ENCODE assay signal across 8 cellular contexts in the genomic region with DNA sequence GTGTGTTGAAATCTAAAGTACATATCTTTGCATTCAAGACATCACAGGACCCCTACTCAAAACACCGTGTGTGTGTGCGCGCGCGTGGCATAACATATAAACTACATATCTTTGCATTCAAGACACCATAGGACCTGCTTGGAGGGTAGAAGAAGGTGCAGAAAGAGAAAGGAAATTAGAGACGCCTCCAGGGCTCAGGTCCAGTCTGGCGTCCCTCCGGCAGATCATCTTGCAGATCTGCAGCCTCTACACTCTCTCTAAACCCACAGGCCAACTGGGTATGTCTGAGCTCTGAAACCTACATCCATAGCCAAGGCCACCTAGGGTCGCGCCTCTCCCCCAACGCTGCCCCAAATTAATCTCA. TPM values are rescaled to one million over a fixed set of nuclear protein-coding genes. Genes with fewer than 3 reads are reported as not detected.
DNase-seq lines count a peak whose midpoint lies in the region; ATAC-seq, FAIRE-seq and TF ChIP-seq lines count a peak whose summit lies in the region.

No MANE protein-coding gene starts in this region.

- H3K9me1 ChIP-seq in keratinocyte (ENCODE audit: control insufficient read depth, extremely low read depth, insufficient read depth, low read length): no peaks in the 10 kb centered on the region

- peak overlapping the region; percentile 91 for H3K27ac Mint-ChIP-seq in activated CD8-positive, alpha-beta T cell treated with anti-CD3 and anti-CD28 coated beads, Interleukin-2, amount 10 ng/mL, durations not matched to agents 7 days and 5 days

- peak overlapping the region; percentile 70 for H3K4me2 ChIP-seq in keratinocyte (ENCODE audit: control insufficient read depth, extremely low read depth, insufficient read depth, low read depth, low read length)

- no peaks in the 10 kb centered on the region for H4K20me1 ChIP-seq in keratinocyte (ENCODE audit: control insufficient read depth, extremely low read depth, insufficient read depth, low read length)

- POLR2A ChIA-PET in activated CD8-positive, alpha-beta T cell treated with anti-CD3 and anti-CD28 coated beads, Interleukin-2, amount 10 ng/mL, durations not matched to agents 7 days and 5 days (lab: Charles Lee): no interaction called here

- no peak for TF ChIP-seq POLR2A in upper lobe of left lung (IDR thresholded peaks at IDR 0.05)

- ATAC-seq in Right ventricle myocardium inferior (no peak), Right ventricle myocardium superior (ENCODE audit: poor library complexity) (no peak), upper lobe of left lung (ENCODE audit: low FRiP score in 2 of 2) (no peak), GM19328 (IDR thresholded peaks at IDR 0.05; ENCODE audit: unreplicated experiment) (no peak)
- no peak for ATAC-seq in activated CD8-positive, alpha-beta T cell treated with anti-CD3 and anti-CD28 coated beads, Interleukin-2, amount 10 ng/mL, durations not matched to agents 7 days and 5 days

- H3K9ac ChIP-seq in keratinocyte (ENCODE audit: control insufficient read depth, extremely low read depth, insufficient read depth, low read length): peak overlapping the region; percentile 71

- H3K4me1 ChIP-seq in keratinocyte (ENCODE audit: control insufficient read depth, extremely low read depth, insufficient read depth, low read length): peaks cover 7% of the 10 kb centered on the region
- peaks cover 9 to 17% (median 15%) of the 10 kb centered on the region in 4 donors for H3K4me1 ChIP-seq in upper lobe of left lung

- H3K4me3 Mint-ChIP-seq in activated CD8-positive, alpha-beta T cell treated with anti-CD3 and anti-CD28 coated beads, Interleukin-2, amount 10 ng/mL, durations not matched to agents 7 days and 5 days: peak overlapping the region; percentile 86

- intact Hi-C loops in Right ventricle myocardium inferior (cut with DNase I) (no loop called here), Right ventricle myocardium superior (cut with DNase I) (no loop called here)

- no peak overlapping the region for H3K27ac ChIP-seq in keratinocyte (ENCODE audit: control insufficient read depth, insufficient read depth, low read length)
- peak overlapping the region in 2 of 4 donors; percentile 68 to 70 for H3K27ac ChIP-seq in upper lobe of left lung

- TF ChIP-seq CTCF in keratinocyte (optimal IDR thresholded peaks at IDR 0.05 in 1 of 3, IDR thresholded peaks at IDR 0.05 in 1 of 3, conservative IDR thresholded peaks at IDR 0.05 in 1 of 3; ENCODE audit: extremely low read depth in 1 of 3, insufficient read depth in 2 of 3, low read length in 3 of 3) (no peak), upper lobe of left lung (IDR thresholded peaks at IDR 0.05) (no peak)

- H3K36me3 ChIP-seq in keratinocyte (ENCODE audit: control insufficient read depth in 2 of 2, extremely low read depth in 1 of 2, insufficient read depth in 2 of 2, low read length in 2 of 2) (peaks cover 0 to 3% of the 10 kb centered on the region in 2 experiments), upper lobe of left lung (no peaks in the 10 kb centered on the region)

- H3K4me3 ChIP-seq in keratinocyte (ENCODE audit: control insufficient read depth in 2 of 3, extremely low read depth in 1 of 3, insufficient read depth in 2 of 3, low read depth in 1 of 3, low read length in 3 of 3): peak overlapping the region in 2 of 3 experiments; percentile 17 to 45
- H3K4me3 ChIP-seq in upper lobe of left lung: peak overlapping the region in 3 of 4 donors; percentile 57 to 74 (median 70)

- H2AFZ ChIP-seq in keratinocyte (ENCODE audit: control insufficient read depth, low read length): peak overlapping the region; percentile 56

- CTCF ChIA-PET in activated CD8-positive, alpha-beta T cell treated with anti-CD3 and anti-CD28 coated beads, Interleukin-2, amount 10 ng/mL, durations not matched to agents 7 days and 5 days (lab: Charles Lee): interaction anchor here (1.0 to 1.6 kb wide), 2 partner anchors 60 to 171 kb away, joined by 6 to 7 read pairs; a partner anchor contains a TSS

- H3K27me3 ChIP-seq in keratinocyte (ENCODE audit: control insufficient read depth, extremely low read depth, insufficient read depth, low read length) (no peaks in the 10 kb centered on the region), upper lobe of left lung (no peaks in the 10 kb centered on the region)

- FAIRE-seq in keratinocyte (lab: Jason Lieb, UNC): no peak

- peaks cover 26% of the 10 kb centered on the region for H3K4me1 Mint-ChIP-seq in activated CD8-positive, alpha-beta T cell treated with anti-CD3 and anti-CD28 coated beads, Interleukin-2, amount 10 ng/mL, durations not matched to agents 7 days and 5 days (ENCODE audit: low read depth)

- no peak for TF ChIP-seq EP300 in upper lobe of left lung (IDR thresholded peaks at IDR 0.05)

- H3K9me3 Mint-ChIP-seq in activated CD8-positive, alpha-beta T cell treated with anti-CD3 and anti-CD28 coated beads, Interleukin-2, amount 10 ng/mL, durations not matched to agents 7 days and 5 days (ENCODE audit: insufficient read depth): no peaks in the 10 kb centered on the region

- dilution Hi-C loops in keratinocyte (cut with MboI; ENCODE audit: extremely low pct_ligation_motif_present, low sequenced_read_pairs): no loop called here

- H3K9me3 ChIP-seq in keratinocyte (ENCODE audit: control insufficient read depth, low read depth, low read length): no peaks in the 10 kb centered on the region
- no peaks in the 10 kb centered on the region for H3K9me3 ChIP-seq in upper lobe of left lung

- 61 to 80% methylated on average over 11 of the region's 11 CpGs for WGBS in upper lobe of left lung, 2 donors

- H3K27me3 Mint-ChIP-seq in activated CD8-positive, alpha-beta T cell treated with anti-CD3 and anti-CD28 coated beads, Interleukin-2, amount 10 ng/mL, durations not matched to agents 7 days and 5 days (ENCODE audit: low read depth): no peaks in the 10 kb centered on the region

- no peaks in the 10 kb centered on the region for H3K79me2 ChIP-seq in keratinocyte (ENCODE audit: control insufficient read depth, insufficient read depth, low read length)

- DNase-seq in Right ventricle myocardium inferior (ENCODE audit: missing footprints) (peak; percentile 1), Right ventricle myocardium superior (no peak), keratinocyte (ENCODE audit: low read depth, low spot score) (no peak), upper lobe of left lung (no peak), NCI-H1436 treated with DMSO at 0.1 percent for 48 hours (lab: John Stamatoyannopoulos, UW) (no peak), NCI-H2107 (lab: John Stamatoyannopoulos, UW) (no peak)
- no peak for DNase-seq in activated CD8-positive, alpha-beta T cell treated with anti-CD3 and anti-CD28 coated beads, Interleukin-2, amount 10 ng/mL, durations not matched to agents 7 days and 5 days

- H3K36me3 Mint-ChIP-seq in activated CD8-positive, alpha-beta T cell treated with anti-CD3 and anti-CD28 coated beads, Interleukin-2, amount 10 ng/mL, durations not matched to agents 7 days and 5 days (ENCODE audit: low read depth): peaks cover 7% of the 10 kb centered on the region

RNA-seq across cellular contexts. Expression of a gene that starts 0.7 kb away (rescaled TPM):
- total RNA-seq in Right ventricle myocardium inferior: 3.7 TPM
- 4.3 TPM for total RNA-seq in Right ventricle myocardium superior
- total RNA-seq in activated CD8-positive, alpha-beta T cell treated with anti-CD3 and anti-CD28 coated beads, Interleukin-2, amount 10 ng/mL, durations not matched to agents 7 days and 5 days: 10 to 100 TPM; 48.2 to 52.7 TPM
- 27.6 to 55.4 TPM (median 28.3 TPM) in 3 replicates for polyA plus RNA-seq in keratinocyte
- polyA plus RNA-seq in keratinocyte (2011; ENCODE audit: low read depth): 15.2 TPM
- 20.5 and 36.8 TPM in 2 replicates for polyA plus RNA-seq in keratinocyte (2011; cell fraction: cytosol; rRNA removed)
- polyA plus RNA-seq in keratinocyte (2011; cell fraction: nucleus; rRNA removed): 11.3 and 22.4 TPM in 2 replicates
- 15.2 and 50.0 TPM in 2 replicates for polyA plus RNA-seq in keratinocyte (2012; ENCODE audit: low replicate concordance)
- polyA minus RNA-seq in keratinocyte: 29.0 to 125 TPM (median 43.1 TPM) in 3 replicates
- polyA minus RNA-seq in keratinocyte (2011; cell fraction: cytosol; rRNA and poly(A)+ RNA removed): 48.9 TPM
- polyA minus RNA-seq in keratinocyte (2011; cell fraction: nucleus; rRNA and poly(A)+ RNA removed): 10.2 and 13.2 TPM in 2 replicates
- total RNA-seq in upper lobe of left lung: 10 to 100 TPM; 13.6 to 21.2 (median 18.8) TPM

RNA-seq across cellular contexts. Expression of a gene that starts 1.2 kb away (rescaled TPM):
- total RNA-seq in Right ventricle myocardium inferior (0.51 TPM), Right ventricle myocardium superior (not detected), upper lobe of left lung (1 to 10 TPM in 1 of 6 donors, under 1 TPM in 2, not detected in 3; 0.40 to 1.4 (median 0.61) TPM)
- total RNA-seq in activated CD8-positive, alpha-beta T cell treated with anti-CD3 and anti-CD28 coated beads, Interleukin-2, amount 10 ng/mL, durations not matched to agents 7 days and 5 days: under 1 TPM; 0.44 to 0.55 TPM
- 0.25 to 0.88 TPM (median 0.35 TPM) in 3 replicates for polyA plus RNA-seq in keratinocyte
- 0.37 TPM for polyA plus RNA-seq in keratinocyte (2011; ENCODE audit: low read depth)
- polyA plus RNA-seq in keratinocyte (2011; cell fraction: cytosol; rRNA removed): 0.49 and 1.2 TPM in 2 replicates
- 0.53 and 1.0 TPM in 2 replicates for polyA plus RNA-seq in keratinocyte (2011; cell fraction: nucleus; rRNA removed)
- polyA plus RNA-seq in keratinocyte (2012; ENCODE audit: low replicate concordance): 0.45 and 1.4 TPM in 2 replicates
- polyA minus RNA-seq in keratinocyte: 0.16 to 3.1 TPM (median 0.33 TPM) in 3 replicates
- polyA minus RNA-seq in keratinocyte (2011; cell fraction: cytosol; rRNA and poly(A)+ RNA removed): 3.1 TPM
- polyA minus RNA-seq in keratinocyte (2011; cell fraction: nucleus; rRNA and poly(A)+ RNA removed): 0.42 and 0.93 TPM in 2 replicates

RNA-seq across cellular contexts. Expression of a gene that starts 10.0 kb away (rescaled TPM):
- total RNA-seq in Right ventricle myocardium inferior (0.16 TPM), Right ventricle myocardium superior (0.11 TPM), upper lobe of left lung (under 1 TPM in 3 of 6 donors, not detected in 3; 0.34 to 0.79 (median 0.49) TPM)
- total RNA-seq in activated CD8-positive, alpha-beta T cell treated with anti-CD3 and anti-CD28 coated beads, Interleukin-2, amount 10 ng/mL, durations not matched to agents 7 days and 5 days: under 1 TPM in 1 of 2 experiments, not detected in 1; 0.37 TPM
- not detected in 3 replicates for polyA plus RNA-seq in keratinocyte
- polyA plus RNA-seq in keratinocyte (2011; ENCODE audit: low read depth): not detected
- not detected in 2 replicates for polyA plus RNA-seq in keratinocyte (2011; cell fraction: cytosol; rRNA removed)
- 0.24 TPM in 1 of 2 replicates, not detected in the other for polyA plus RNA-seq in keratinocyte (2011; cell fraction: nucleus; rRNA removed)
- polyA plus RNA-seq in keratinocyte (2012; ENCODE audit: low replicate concordance): not detected in 2 replicates
- polyA minus RNA-seq in keratinocyte: not detected in 3 replicates
- not detected for polyA minus RNA-seq in keratinocyte (2011; cell fraction: cytosol; rRNA and poly(A)+ RNA removed)
- not detected in 2 replicates for polyA minus RNA-seq in keratinocyte (2011; cell fraction: nucleus; rRNA and poly(A)+ RNA removed)

RNA-seq across cellular contexts. Expression of a gene that starts 22.4 kb away (rescaled TPM):
- 32.6 TPM for total RNA-seq in Right ventricle myocardium inferior
- total RNA-seq in Right ventricle myocardium superior: 34.3 TPM
- total RNA-seq in activated CD8-positive, alpha-beta T cell treated with anti-CD3 and anti-CD28 coated beads, Interleukin-2, amount 10 ng/mL, durations not matched to agents 7 days and 5 days: 1 to 10 TPM; 5.0 to 5.9 TPM
- 4.1 to 7.3 TPM (median 6.1 TPM) in 3 replicates for polyA plus RNA-seq in keratinocyte
- polyA plus RNA-seq in keratinocyte (2011; ENCODE audit: low read depth): 5.1 TPM
- polyA plus RNA-seq in keratinocyte (2011; cell fraction: cytosol; rRNA removed): 1.4 and 3.0 TPM in 2 replicates
- polyA plus RNA-seq in keratinocyte (2011; cell fraction: nucleus; rRNA removed): 23.8 and 24.3 TPM in 2 replicates
- polyA plus RNA-seq in keratinocyte (2012; ENCODE audit: low replicate concordance): 4.7 and 14.8 TPM in 2 replicates
- polyA minus RNA-seq in keratinocyte: 8.1 to 18.3 TPM (median 10.1 TPM) in 3 replicates
- 17.5 TPM for polyA minus RNA-seq in keratinocyte (2011; cell fraction: cytosol; rRNA and poly(A)+ RNA removed)
- 54.2 and 58.3 TPM in 2 replicates for polyA minus RNA-seq in keratinocyte (2011; cell fraction: nucleus; rRNA and poly(A)+ RNA removed)
- 10 to 100 TPM; 13.7 to 30.7 (median 17.8) TPM for total RNA-seq in upper lobe of left lung

RNA-seq across cellular contexts. Expression of a gene that starts 34.0 kb away (rescaled TPM):
- total RNA-seq in Right ventricle myocardium inferior (34.6 TPM), Right ventricle myocardium superior (33.6 TPM), upper lobe of left lung (100 to 1,000 TPM in 1 of 6 donors, 10 to 100 TPM in 5; 52.6 to 170 (median 77.7) TPM)
- 10 to 100 TPM; 73.1 to 83.8 TPM for total RNA-seq in activated CD8-positive, alpha-beta T cell treated with anti-CD3 and anti-CD28 coated beads, Interleukin-2, amount 10 ng/mL, durations not matched to agents 7 days and 5 days
- 3.1 to 11.1 TPM (median 3.8 TPM) in 3 replicates for polyA plus RNA-seq in keratinocyte
- polyA plus RNA-seq in keratinocyte (2011; ENCODE audit: low read depth): 9.9 TPM
- 4.4 and 14.0 TPM in 2 replicates for polyA plus RNA-seq in keratinocyte (2011; cell fraction: cytosol; rRNA removed)
- polyA plus RNA-seq in keratinocyte (2011; cell fraction: nucleus; rRNA removed): 28.1 and 45.7 TPM in 2 replicates
- polyA plus RNA-seq in keratinocyte (2012; ENCODE audit: low replicate concordance): 15.4 and 37.6 TPM in 2 replicates
- 4.7 to 38.8 TPM (median 5.7 TPM) in 3 replicates for polyA minus RNA-seq in keratinocyte
- 29.2 TPM for polyA minus RNA-seq in keratinocyte (2011; cell fraction: cytosol; rRNA and poly(A)+ RNA removed)
- polyA minus RNA-seq in keratinocyte (2011; cell fraction: nucleus; rRNA and poly(A)+ RNA removed): 23.9 and 26.1 TPM in 2 replicates
